ENCODE assay signal across 9 cellular contexts in the genomic region with DNA sequence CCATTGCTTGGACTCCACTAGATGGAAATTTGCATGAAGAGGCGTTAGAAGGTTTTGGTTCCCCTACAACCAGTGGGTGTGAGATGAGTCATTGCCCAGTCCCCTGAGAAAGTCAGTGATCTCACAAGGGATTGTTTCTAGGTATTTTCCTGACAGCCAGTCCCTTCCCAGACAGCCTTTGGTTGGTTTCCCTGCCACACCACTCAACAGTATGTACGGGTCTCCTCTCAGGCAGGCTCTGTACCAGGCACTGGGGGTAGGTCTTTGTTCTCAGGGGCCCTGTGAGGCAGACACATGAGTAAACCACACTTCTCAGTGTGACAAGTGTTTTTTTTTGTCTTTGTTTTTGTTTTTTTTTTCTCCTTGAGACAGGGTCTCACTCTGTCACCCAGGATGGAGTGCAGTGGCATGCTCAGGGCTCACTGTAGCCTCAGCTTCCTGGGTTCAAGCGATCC. TPM values are rescaled to one million over a fixed set of nuclear protein-coding genes. Genes with fewer than 3 reads are reported as not detected.
DNase-seq lines count a peak whose midpoint lies in the region; ATAC-seq and TF ChIP-seq lines count a peak whose summit lies in the region.
"Had no signal": no experiment of that assay in that cellular context is flagged by ENCODE, and none has a peak within 500 bp of the region (broad histone marks: within the 10 kb centered on the region; RNA-seq: fewer than 3 reads in every experiment).

No MANE protein-coding gene starts in this region.

- no peaks in the 10 kb centered on the region for H3K36me3 Mint-ChIP-seq in immature natural killer cell

- in situ Hi-C loops in astrocyte of the cerebellum (cut with HindIII; ENCODE audit: low sequenced_read_pairs) = no loop called here

- no peak overlapping the region for H3K4me3 Mint-ChIP-seq in immature natural killer cell

- no peak overlapping the region for H3K4me3 ChIP-seq in astrocyte of the cerebellum (ENCODE audit: low read depth, low read length)
- H3K4me3 ChIP-seq: dorsolateral prefrontal cortex had no signal

- CTCF ChIA-PET in GM10248 (lab: Yijun Ruan, JAX) = interaction anchor here (1.0 to 1.8 kb wide), 4 partner anchors 11 to 223 kb away, joined by 3 to 4 read pairs (median 3); no protein-coding TSS in a partner anchor

- H3K27ac Mint-ChIP-seq in immature natural killer cell = no peak overlapping the region

- H3K4me1 Mint-ChIP-seq in immature natural killer cell = peaks cover 13% of the 10 kb centered on the region in 2 donors

- no peaks in the 10 kb centered on the region for H3K9me3 Mint-ChIP-seq in immature natural killer cell

- DNase-seq in GM10248 (ENCODE audit: extremely low spot score) (peak; percentile 90), astrocyte of the cerebellum (ENCODE audit: low read depth) (peak; percentile 19), NCI-H1436 (lab: John Stamatoyannopoulos, UW) (no peak), immature natural killer cell (no peak), NCI-H524 (lab: John Stamatoyannopoulos, UW) (no peak)
- peak; percentile 31 for DNase-seq in stimulated activated CD8-positive, alpha-beta memory T cell treated with anti-CD3 and anti-CD28 coated beads, Interleukin-4, amount 100 ng/mL, for 24 hours (ENCODE audit: low read depth)

- H3K27me3 Mint-ChIP-seq in immature natural killer cell (ENCODE audit: low read depth in 3 of 3) = peaks cover 0 to 7% (median 5%) of the 10 kb centered on the region in 3 donors

- ATAC-seq in GM21390 (IDR thresholded peaks at IDR 0.05; ENCODE audit: unreplicated experiment) = peak; percentile 62
- ATAC-seq in HG03565 (IDR thresholded peaks at IDR 0.05; ENCODE audit: unreplicated experiment) = peak; percentile 54

- no peak for TF ChIP-seq CTCF in GM10248 (IDR thresholded peaks at IDR 0.05; ENCODE audit: control extremely low read depth, extremely low read depth, low read depth, missing control alignments)
- no peak for TF ChIP-seq CTCF in astrocyte of the cerebellum (IDR thresholded peaks at IDR 0.05; ENCODE audit: low read depth, low read length, missing control alignments)

- POLR2A ChIA-PET in GM10248 (lab: Yijun Ruan, JAX) = no interaction called here

RNA-seq across cellular contexts. Expression of a gene that starts 4.0 kb away (rescaled TPM):
- polyA plus RNA-seq in immature natural killer cell = under 1 TPM in 2 of 3 donors, not detected in 1; 0.32 to 0.62 TPM

RNA-seq across cellular contexts. Expression of a gene that starts 59.3 kb away (rescaled TPM):
- 10 to 100 TPM; 15.2 to 35.5 (median 23.0) TPM for polyA plus RNA-seq in immature natural killer cell

Comparison
In these comparisons a context has a peak if more than half of its experiments do, and no peak if none do; other contexts are left out.
1. DNase-seq: peak in GM10248 (single experiment), astrocyte of the cerebellum (single experiment) and stimulated activated CD8-positive, alpha-beta memory T cell treated with anti-CD3 and anti-CD28 coated beads, Interleukin-4, amount 100 ng/mL, for 24 hours (single experiment); none in NCI-H1436 (single experiment), immature natural killer cell (0 of 3) and NCI-H524 (0 of 2).